In genomic region chr18:43596106-43596712, GRCh38 we compare ENCODE assay signal across 8 cellular contexts.
DNase-seq lines count a peak whose midpoint lies in the region; ATAC-seq and TF ChIP-seq lines count a peak whose summit lies in the region.

No MANE protein-coding gene starts in this region.

- no peaks in the 10 kb centered on the region for H3K4me1 ChIP-seq in PC-3 (ENCODE audit: insufficient read depth, low read length)
- H3K4me1 ChIP-seq in spleen: no peaks in the 10 kb centered on the region

- peak; percentile 22 for DNase-seq in DMS153 (lab: John Stamatoyannopoulos, UW)
- peak; percentile 1 for DNase-seq in HT-29 (ENCODE audit: low spot score)
- peak; percentile 42 for DNase-seq in PC-3
- DNase-seq in fibroblast of mammary gland (ENCODE audit: low read depth): peak; percentile 45
- no peak for DNase-seq in spleen

- no peak overlapping the region for H3K9ac ChIP-seq in PC-3 (ENCODE audit: low read length)

- H2AFZ ChIP-seq in PC-3 (ENCODE audit: low read length): no peak overlapping the region

- no peaks in the 10 kb centered on the region for H3F3A ChIP-seq in PC-3 (ENCODE audit: low read length, unreplicated experiment)

- CTCF ChIA-PET in PC-3 (lab: Charles Lee): interaction anchor here (1.1 kb wide), 1 partner anchor 26 kb away, joined by 3 read pairs; no protein-coding TSS in a partner anchor

- POLR2A ChIA-PET in PC-3 (lab: Charles Lee; ENCODE audit: unreplicated experiment): no interaction called here

- H3K27me3 ChIP-seq in PC-3 (ENCODE audit: low read length) (no peaks in the 10 kb centered on the region), spleen (replicated peaks in 1 of 7) (no peaks in the 10 kb centered on the region)

- no peaks in the 10 kb centered on the region for H4K20me1 ChIP-seq in PC-3 (ENCODE audit: low read length)

- no peak overlapping the region for H3K4me2 ChIP-seq in PC-3 (ENCODE audit: low read length)

- TF ChIP-seq CTCF in PC-3 (conservative IDR thresholded peaks at IDR 0.05; ENCODE audit: low read depth, low read length) (peak; percentile 51), fibroblast of mammary gland (conservative IDR thresholded peaks at IDR 0.05; ENCODE audit: control insufficient read depth, insufficient read depth, low read depth, low read length) (peak; percentile 66), spleen (IDR thresholded peaks at IDR 0.05 in 8 of 11, conservative IDR thresholded peaks at IDR 0.05 in 3 of 11) (peak in 8 of 11 experiments; percentile 6 to 42 (median 20))

- H3K36me3 ChIP-seq in PC-3 (ENCODE audit: low read depth, low read length) (no peaks in the 10 kb centered on the region), spleen (no peaks in the 10 kb centered on the region)

- no peak overlapping the region for H3K27ac ChIP-seq in PC-3 (ENCODE audit: low read length)
- H3K27ac ChIP-seq in spleen: no peak overlapping the region

- BruUV-seq in PC-3 (replicated peaks; lab: Mats Ljungman, UMichigan): no TSS peak

- ATAC-seq in GM21390 (IDR thresholded peaks at IDR 0.05; ENCODE audit: unreplicated experiment) (peak; percentile 84), PC-3 (peak; percentile 69), HG03045 (IDR thresholded peaks at IDR 0.05; ENCODE audit: unreplicated experiment) (no peak), HG02840 (IDR thresholded peaks at IDR 0.05; ENCODE audit: low FRiP score, unreplicated experiment) (no peak)

- intact Hi-C loops in PC-3 (cut with micrococcal nuclease): loop anchor here (2.0 kb wide), 1 partner anchor 25 kb away; no protein-coding TSS in a partner anchor
- intact Hi-C loops in spleen (cut with DNase I; ENCODE audit: low total_unique reads): no loop called here

- H3K79me2 ChIP-seq in PC-3 (ENCODE audit: low read length): no peaks in the 10 kb centered on the region

- no peaks in the 10 kb centered on the region for H3K9me2 ChIP-seq in PC-3 (replicated peaks; ENCODE audit: low read length)

- WGBS in spleen, 5 donors: 61 to 71% (median 66%) methylated on average over 3 of the region's 3 CpGs

- no peaks in the 10 kb centered on the region for H3K9me3 ChIP-seq in PC-3 (ENCODE audit: low read length)
- no peaks in the 10 kb centered on the region for H3K9me3 ChIP-seq in spleen

- no peak overlapping the region for H3K4me3 ChIP-seq in PC-3 (ENCODE audit: low read length)
- H3K4me3 ChIP-seq in fibroblast of mammary gland (ENCODE audit: control insufficient read depth, low read depth, low read length): no peak overlapping the region
- no peak overlapping the region for H3K4me3 ChIP-seq in spleen

- TF ChIP-seq POLR2A in spleen (IDR thresholded peaks at IDR 0.05): no peak

Comparison
In these comparisons a context has a peak if more than half of its experiments do, and no peak if none do; other contexts are left out.
1. ATAC-seq: peak in GM21390 (single experiment) and PC-3 (single experiment); none in HG03045 (single experiment) and HG02840 (single experiment).
2. Peak in every context shown above with its lines, with median percentiles within 50 percentile points of each other: CTCF ChIP-seq.